Comparison of ENCODE assay signal across 15 cellular contexts in genomic region chr10:85613391-85613790, GRCh38.
"Had no signal": no experiment of that assay in that cellular context is flagged by ENCODE, and none has a peak within 500 bp of the region (broad histone marks: within the 10 kb centered on the region; RNA-seq: fewer than 3 reads in every experiment).

No MANE protein-coding gene starts in this region.

- ATAC-seq: psoas muscle had no signal

- H3K27ac Mint-ChIP-seq: nephron progenitor cell; stimulated activated naive CD8-positive, alpha-beta T cell treated with anti-CD3 and anti-CD28 coated beads, Interleukin-15, amount 100 ng/mL, for 72 hours had no signal

- H3K4me3 ChIP-seq: adrenal gland, psoas muscle, sigmoid colon, spleen had no signal

- H3K4me1 ChIP-seq: adrenal gland, foreskin keratinocyte, psoas muscle, sigmoid colon had no signal

- H3K27me3 Mint-ChIP-seq: activated naive CD4-positive, alpha-beta T cell treated with anti-CD3 and anti-CD28 coated beads, Interleukin-2, amount 50 U/mL, for 24 hours; stimulated activated naive CD8-positive, alpha-beta T cell treated with anti-CD3 and anti-CD28 coated beads, Interleukin-15, amount 100 ng/mL, for 72 hours had no signal

- H3K36me3 ChIP-seq: adrenal gland, sigmoid colon, spleen had no signal

- H3K4me3 Mint-ChIP-seq: nephron progenitor cell had no signal

- DNase-seq: activated CD4-positive, alpha-beta T cell treated with anti-CD3 and anti-CD28 coated beads, Interleukin-2, amount 50 U/mL, for 48 hours; activated CD4-positive, CD25-positive, alpha-beta regulatory T cell treated with anti-CD3 and anti-CD28 coated beads, Interleukin-2, amount 50 U/mL, for 72 hours; activated CD8-positive, alpha-beta memory T cell treated with anti-CD3 and anti-CD28 coated beads, Interleukin-2, amount 50 U/mL, for 4 hours; activated effector memory CD4-positive, alpha-beta T cell treated with anti-CD3 and anti-CD28 coated beads, Interleukin-2, amount 50 U/mL, for 16 hours; adrenal gland; glutamatergic neuron; hypothalamus; nephron progenitor cell; psoas muscle; sigmoid colon; spleen; stimulated activated naive CD8-positive, alpha-beta T cell treated with anti-CD3 and anti-CD28 coated beads, Interleukin-15, amount 100 ng/mL, for 72 hours; T1000 had no signal

- H3K36me3 Mint-ChIP-seq: activated naive CD4-positive, alpha-beta T cell treated with anti-CD3 and anti-CD28 coated beads, Interleukin-2, amount 50 U/mL, for 24 hours had no signal

- H3K27me3 ChIP-seq: adrenal gland, foreskin keratinocyte, sigmoid colon, spleen had no signal

- H3K9me3 ChIP-seq: adrenal gland, psoas muscle, sigmoid colon, spleen had no signal

- H3K9me3 Mint-ChIP-seq: activated naive CD4-positive, alpha-beta T cell treated with anti-CD3 and anti-CD28 coated beads, Interleukin-2, amount 50 U/mL, for 24 hours; nephron progenitor cell; stimulated activated naive CD8-positive, alpha-beta T cell treated with anti-CD3 and anti-CD28 coated beads, Interleukin-15, amount 100 ng/mL, for 72 hours had no signal

- H3K27ac ChIP-seq: adrenal gland, foreskin keratinocyte, psoas muscle, sigmoid colon, spleen had no signal
